Comparison of ENCODE assay signal across 10 cellular contexts in the genomic region with DNA sequence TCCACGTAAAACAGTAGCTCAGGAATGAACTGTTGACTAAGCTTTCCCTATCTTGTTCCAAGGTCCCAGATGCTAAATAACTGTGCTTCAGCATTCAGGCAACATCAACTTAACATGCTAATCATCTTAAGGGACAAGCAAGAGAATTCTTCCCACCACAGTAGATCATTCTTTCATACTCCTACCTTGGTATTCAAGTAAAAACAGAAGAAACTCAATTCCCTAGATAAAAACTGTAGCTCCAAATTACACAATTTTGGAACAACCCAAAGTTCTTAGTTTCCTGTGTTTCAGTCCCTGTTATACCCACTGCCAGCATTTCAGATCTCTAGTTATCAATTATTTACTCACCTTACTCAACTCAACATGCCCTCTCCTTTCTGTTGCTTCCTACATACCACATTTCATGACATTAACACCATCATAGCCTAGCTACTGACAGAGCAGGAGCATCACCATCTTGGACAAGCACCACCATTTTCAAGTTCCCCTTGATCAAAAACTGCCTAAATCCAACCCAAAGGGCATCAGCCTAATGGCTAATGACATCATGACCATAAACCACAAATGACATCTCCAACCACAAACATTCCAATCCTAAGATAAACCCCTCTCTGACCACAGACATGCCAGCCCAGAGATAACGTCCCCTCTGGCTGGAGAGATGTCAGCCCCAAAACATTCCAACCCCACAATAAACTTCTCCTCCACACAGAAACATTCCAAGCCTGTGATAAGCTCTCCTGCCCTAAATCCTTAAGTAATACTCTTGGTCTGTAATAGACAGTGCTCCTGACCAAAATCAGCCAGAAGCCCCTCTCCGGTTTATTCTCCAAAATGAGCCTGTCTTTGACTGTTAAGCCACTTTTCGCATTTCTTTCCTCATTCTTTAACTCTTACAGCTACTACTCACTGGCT.
A peak's percentile ranks its signal among the peaks of the same experiment; 100 is the strongest.
DNase-seq lines count a peak whose midpoint lies in the region; ATAC-seq and TF ChIP-seq lines count a peak whose summit lies in the region.
"Had no signal": no experiment of that assay in that cellular context is flagged by ENCODE, and none has a peak within 500 bp of the region (broad histone marks: within the 10 kb centered on the region; RNA-seq: fewer than 3 reads in every experiment).

No MANE protein-coding gene starts in this region.

- H3K4me3 Mint-ChIP-seq in dendritic cell treated with granulocyte-macrophage colony-stimulating factor and Interleukin-4, amounts not matched to agents 40 ng/mL and 50 ng/mL, for 4 days: no peak overlapping the region
- H3K4me3 Mint-ChIP-seq in neural progenitor cell: no peak overlapping the region
- no peak overlapping the region for H3K4me3 Mint-ChIP-seq in activated CD8-positive, alpha-beta memory T cell treated with anti-CD3 and anti-CD28 coated beads, Interleukin-2, amount 10 ng/mL, durations not matched to agents 7 days and 5 days

- H3K9me3 Mint-ChIP-seq in dendritic cell treated with granulocyte-macrophage colony-stimulating factor and Interleukin-4, amounts not matched to agents 40 ng/mL and 50 ng/mL, for 4 days: no peaks in the 10 kb centered on the region
- no peaks in the 10 kb centered on the region for H3K9me3 Mint-ChIP-seq in neural progenitor cell
- H3K9me3 Mint-ChIP-seq in activated CD8-positive, alpha-beta memory T cell treated with anti-CD3 and anti-CD28 coated beads, Interleukin-2, amount 10 ng/mL, durations not matched to agents 7 days and 5 days (ENCODE audit: low read depth): no peaks in the 10 kb centered on the region

- H3K4me1 ChIP-seq in neural progenitor cell (peaks cover 47% of the 10 kb centered on the region), stomach (peaks cover 25 to 64% (median 48%) of the 10 kb centered on the region in 4 donors)

- WGBS in stomach, 5 donors: 58 to 69% (median 61%) methylated on average over 4 of the region's 4 CpGs

- CTCF ChIA-PET in activated CD8-positive, alpha-beta memory T cell treated with anti-CD3 and anti-CD28 coated beads, Interleukin-2, amount 10 ng/mL, durations not matched to agents 7 days and 5 days (lab: Charles Lee): no interaction called here

- peaks cover 99% of the 10 kb centered on the region for H4K20me1 ChIP-seq in neural progenitor cell (ENCODE audit: low read depth)

- DNase-seq in ELR (ENCODE audit: low read depth) (peak; percentile 92), OCI-M1 (lab: John Stamatoyannopoulos, UW) (peak; percentile 88), neural progenitor cell (ENCODE audit: low spot score) (no peak), stomach (no peak), H7 (no peak)
- no peak for DNase-seq in activated CD8-positive, alpha-beta memory T cell treated with anti-CD3 and anti-CD28 coated beads, Interleukin-2, amount 10 ng/mL, durations not matched to agents 7 days and 5 days
- DNase-seq: NCI-H748 treated with DMSO at 0.1 percent for 48 hours had no signal

- H3K4me2 ChIP-seq in neural progenitor cell: peak overlapping the region; percentile 8

- H3K4me3 ChIP-seq in neural progenitor cell (no peak overlapping the region), stomach (no peak overlapping the region), H7 (ENCODE audit: insufficient read depth, low read depth, low read length) (no peak overlapping the region)
- H3K4me3 ChIP-seq: esophagus muscularis mucosa had no signal

- no peak overlapping the region for H3K9ac ChIP-seq in neural progenitor cell

- H3F3A ChIP-seq in neural progenitor cell (ENCODE audit: low read depth): peaks cover 4% of the 10 kb centered on the region

- H2AFZ ChIP-seq in neural progenitor cell (replicated peaks): no peak overlapping the region

- peak overlapping the region; percentile 12 for H3K27ac Mint-ChIP-seq in dendritic cell treated with granulocyte-macrophage colony-stimulating factor and Interleukin-4, amounts not matched to agents 40 ng/mL and 50 ng/mL, for 4 days
- peak overlapping the region; percentile 33 for H3K27ac Mint-ChIP-seq in neural progenitor cell
- no peak overlapping the region for H3K27ac Mint-ChIP-seq in activated CD8-positive, alpha-beta memory T cell treated with anti-CD3 and anti-CD28 coated beads, Interleukin-2, amount 10 ng/mL, durations not matched to agents 7 days and 5 days

- TF ChIP-seq CTCF in neural progenitor cell (IDR thresholded peaks at IDR 0.05) (no peak), stomach (IDR thresholded peaks at IDR 0.05) (no peak)

- H3K9me3 ChIP-seq in neural progenitor cell (ENCODE audit: low read depth) (no peaks in the 10 kb centered on the region), stomach (no peaks in the 10 kb centered on the region)
- H3K9me3 ChIP-seq: esophagus muscularis mucosa had no signal

- TF ChIP-seq POLR2A in stomach (IDR thresholded peaks at IDR 0.05): no peak

- intact Hi-C loops in dendritic cell treated with granulocyte-macrophage colony-stimulating factor and Interleukin-4, amounts not matched to agents 40 ng/mL and 50 ng/mL, for 4 days (cut with micrococcal nuclease): no loop called here
- intact Hi-C loops in stomach (cut with DNase I; ENCODE audit: low total_unique reads): no loop called here

- H3K27me3 ChIP-seq in neural progenitor cell: no peaks in the 10 kb centered on the region
- H3K27me3 ChIP-seq in stomach: no peaks in the 10 kb centered on the region
- H3K27me3 ChIP-seq in H7 (ENCODE audit: control insufficient read depth, insufficient read depth, low read length): no peaks in the 10 kb centered on the region

- H3K36me3 ChIP-seq in neural progenitor cell (no peaks in the 10 kb centered on the region), stomach (no peaks in the 10 kb centered on the region), H7 (replicated peaks; ENCODE audit: control insufficient read depth, insufficient read depth, low read length) (no peaks in the 10 kb centered on the region)
- H3K36me3 ChIP-seq: esophagus muscularis mucosa had no signal

- TF ChIP-seq EP300 in stomach (IDR thresholded peaks at IDR 0.05): no peak

- H3K79me2 ChIP-seq in neural progenitor cell (ENCODE audit: low read depth): peaks cover 90% of the 10 kb centered on the region

- peaks cover 43% of the 10 kb centered on the region for H3K4me1 Mint-ChIP-seq in dendritic cell treated with granulocyte-macrophage colony-stimulating factor and Interleukin-4, amounts not matched to agents 40 ng/mL and 50 ng/mL, for 4 days (ENCODE audit: low read depth)
- H3K4me1 Mint-ChIP-seq in neural progenitor cell: peaks cover 69% of the 10 kb centered on the region
- H3K4me1 Mint-ChIP-seq in activated CD8-positive, alpha-beta memory T cell treated with anti-CD3 and anti-CD28 coated beads, Interleukin-2, amount 10 ng/mL, durations not matched to agents 7 days and 5 days: peaks cover 32% of the 10 kb centered on the region

- H3K36me3 Mint-ChIP-seq in dendritic cell treated with granulocyte-macrophage colony-stimulating factor and Interleukin-4, amounts not matched to agents 40 ng/mL and 50 ng/mL, for 4 days (ENCODE audit: low read depth): no peaks in the 10 kb centered on the region
- H3K36me3 Mint-ChIP-seq in neural progenitor cell: peaks cover 4% of the 10 kb centered on the region
- H3K36me3 Mint-ChIP-seq in activated CD8-positive, alpha-beta memory T cell treated with anti-CD3 and anti-CD28 coated beads, Interleukin-2, amount 10 ng/mL, durations not matched to agents 7 days and 5 days: peaks cover 4% of the 10 kb centered on the region

- no peaks in the 10 kb centered on the region for H3K27me3 Mint-ChIP-seq in dendritic cell treated with granulocyte-macrophage colony-stimulating factor and Interleukin-4, amounts not matched to agents 40 ng/mL and 50 ng/mL, for 4 days
- peaks cover 2% of the 10 kb centered on the region for H3K27me3 Mint-ChIP-seq in neural progenitor cell (ENCODE audit: insufficient read depth, low read depth)
- H3K27me3 Mint-ChIP-seq in activated CD8-positive, alpha-beta memory T cell treated with anti-CD3 and anti-CD28 coated beads, Interleukin-2, amount 10 ng/mL, durations not matched to agents 7 days and 5 days: no peaks in the 10 kb centered on the region

- ATAC-seq in HG02798 (IDR thresholded peaks at IDR 0.05; ENCODE audit: poor library complexity, unreplicated experiment): no peak
- ATAC-seq in activated CD8-positive, alpha-beta memory T cell treated with anti-CD3 and anti-CD28 coated beads, Interleukin-2, amount 10 ng/mL, durations not matched to agents 7 days and 5 days: no peak

- H3K27ac ChIP-seq in neural progenitor cell: no peak overlapping the region
- no peak overlapping the region for H3K27ac ChIP-seq in stomach
- H3K27ac ChIP-seq: esophagus muscularis mucosa had no signal

Comparison
In these comparisons a context has a peak if more than half of its experiments do, and no peak if none do; other contexts are left out.
1. DNase-seq: peak in ELR (single experiment) and OCI-M1 (single experiment); none in neural progenitor cell (single experiment), stomach (single experiment), H7 (single experiment) and activated CD8-positive, alpha-beta memory T cell treated with anti-CD3 and anti-CD28 coated beads, Interleukin-2, amount 10 ng/mL, durations not matched to agents 7 days and 5 days (single experiment).